In the genomic region with DNA sequence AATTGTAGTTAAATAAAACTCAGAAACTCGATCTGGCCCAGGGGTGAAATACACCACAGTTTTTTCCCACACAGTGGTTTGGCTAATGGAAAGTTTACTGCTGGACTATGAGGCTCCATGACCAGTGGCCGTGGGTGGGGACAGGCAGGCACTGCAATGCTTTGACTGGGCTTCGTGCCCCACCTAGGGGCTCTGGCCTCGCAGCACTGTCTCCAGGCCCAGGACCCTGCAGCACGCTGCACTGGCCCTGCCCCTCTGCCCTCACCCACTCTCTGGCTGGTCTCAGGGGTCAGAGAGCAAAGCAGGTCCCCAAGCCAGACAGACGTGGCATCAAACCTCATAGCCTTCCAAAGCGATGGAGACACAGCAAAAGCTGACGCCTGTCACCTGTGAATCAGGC, we compare ENCODE assay signal across 29 cellular contexts. TPM values are rescaled to one million over a fixed set of nuclear protein-coding genes. Genes with fewer than 3 reads are reported as not detected.
"Had no signal": no experiment of that assay in that cellular context is flagged by ENCODE, and none has a peak within 500 bp of the region (broad histone marks: within the 10 kb centered on the region; RNA-seq: fewer than 3 reads in every experiment).

No MANE protein-coding gene starts in this region.

- ATAC-seq: activated CD4-positive, CD25-positive, alpha-beta regulatory T cell treated with anti-CD3 and anti-CD28 coated beads, Interleukin-2, amount 50 U/mL, for 24 hours; activated naive CD4-positive, alpha-beta T cell treated with anti-CD3 and anti-CD28 coated beads, Interleukin-2, amount 50 U/mL, for 72 hours; esophagus mucosa; left lobe of liver; lower lobe of right lung; pancreas; upper lobe of right lung had no signal

- FAIRE-seq: kidney, pancreas, TTC549 had no signal

- H3K4me3 ChIP-seq: breast epithelium, lower lobe of right lung, pancreas, prostate gland, suprapubic skin, tibial artery, upper lobe of right lung had no signal

- DNase-seq: activated CD4-positive, alpha-beta memory T cell treated with anti-CD3 and anti-CD28 coated beads for 36 hours; activated CD4-positive, alpha-beta T cell treated with anti-CD3 and anti-CD28 coated beads for 48 hours; activated naive CD4-positive, alpha-beta T cell; activated T-cell treated with anti-CD3 and anti-CD28 coated beads, Interleukin-2, amount 50 U/mL, for 4 hours; central memory CD4-positive, alpha-beta T cell; foreskin fibroblast; head of caudate nucleus; hippocampal formation; kidney; lower lobe of right lung; mesenchymal stem cell; nephron progenitor cell; retina; stimulated activated CD4-positive, alpha-beta T cell treated with anti-CD3 and anti-CD28 coated beads, Interleukin-15, amount 100 ng/mL, for 24 hours; stimulated activated CD4-positive, alpha-beta T cell treated with anti-CD3 and anti-CD28 coated beads, Interleukin-2, amount 100 ng/mL, for 24 hours; stimulated activated naive CD4-positive, alpha-beta T cell; T-helper 1 cell; tibial artery; upper lobe of right lung had no signal

- H3K27me3 ChIP-seq: breast epithelium, pancreas, suprapubic skin, tibial artery, upper lobe of right lung had no signal

- H3K27ac ChIP-seq: breast epithelium, lower lobe of right lung, pancreas, prostate gland, suprapubic skin, tibial artery, upper lobe of right lung, VCaP had no signal

- H3K4me1 ChIP-seq: breast epithelium, lower lobe of right lung, pancreas, prostate gland, tibial artery, upper lobe of right lung had no signal

- H3K9me3 ChIP-seq: breast epithelium, lower lobe of right lung, pancreas, prostate gland, suprapubic skin, tibial artery had no signal

- H3K36me3 ChIP-seq: breast epithelium, lower lobe of right lung, pancreas, prostate gland, suprapubic skin, upper lobe of right lung had no signal

RNA-seq across cellular contexts. Expression of a gene that starts 13.4 kb away (rescaled TPM):
- total RNA-seq: activated CD4-positive, alpha-beta memory T cell treated with anti-CD3 and anti-CD28 coated beads for 36 hours had no signal
